In the genomic region with DNA sequence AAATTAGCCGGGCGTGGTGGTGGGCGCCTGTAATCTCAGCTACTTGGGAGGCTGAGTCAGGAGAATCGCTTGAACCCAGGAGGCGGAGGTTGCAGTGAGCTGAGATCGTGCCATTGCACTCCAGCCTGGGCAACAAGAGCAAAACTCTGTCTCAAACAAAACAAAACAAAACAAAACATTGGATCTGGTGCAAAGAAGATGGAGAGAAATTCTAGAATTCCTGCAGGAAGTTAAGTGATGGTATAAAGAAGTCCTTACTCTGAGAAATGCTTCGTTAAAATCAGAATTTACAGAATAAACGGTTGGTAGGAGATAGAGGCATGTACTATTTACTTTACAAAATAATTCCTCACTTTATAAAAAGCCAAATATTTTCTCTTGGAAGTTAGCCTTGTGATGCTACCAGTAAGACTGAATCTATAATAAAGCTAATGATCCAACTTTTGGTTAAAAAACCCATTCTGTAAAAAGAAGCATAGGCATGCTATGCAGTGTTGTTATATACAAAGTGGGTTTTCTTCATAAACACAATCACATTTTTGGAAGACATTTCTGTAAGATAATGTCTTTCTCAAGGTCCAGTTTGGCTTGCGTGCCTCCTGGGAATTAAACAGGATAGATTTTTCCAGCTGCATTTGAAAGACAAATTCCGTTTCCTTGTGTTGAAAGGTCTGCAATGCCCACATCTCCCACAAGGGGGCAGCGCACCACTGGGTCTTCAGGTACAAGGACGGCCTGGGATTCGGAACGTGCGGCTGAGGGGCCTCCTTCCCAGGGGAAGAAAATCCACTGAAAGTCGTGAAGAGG, we compare ENCODE assay signal across 8 cellular contexts. TPM values are rescaled to one million over a fixed set of nuclear protein-coding genes. Genes with fewer than 3 reads are reported as not detected.
A peak's percentile ranks its signal among the peaks of the same experiment; 100 is the strongest.
DNase-seq lines count a peak whose midpoint lies in the region; ATAC-seq and TF ChIP-seq lines count a peak whose summit lies in the region.

No MANE protein-coding gene starts in this region.

- in situ Hi-C loops in transverse colon (cut with MboI; ENCODE audit: low pct_ligation_motif_present in 1 of 4, low pct_unique_long_range_greater_than_20kb in 1 of 4, low sequenced_read_pairs in 3 of 4), result loop anchor here (10.0 to 25.0 kb wide), 3 partner anchors 163 to 323 kb away; no protein-coding TSS in a partner anchor

- H2AFZ ChIP-seq in Karpas-422 (ENCODE audit: low read length) (peak overlapping the region; percentile 82), trophoblast cell (ENCODE audit: insufficient read depth, low read length, poor library complexity) (no peak overlapping the region)

- CTCF ChIA-PET in activated naive CD4-positive, alpha-beta T cell treated with anti-CD3 and anti-CD28 coated beads for 36 hours (lab: Charles Lee), result interaction anchor here (0.5 to 7.0 kb wide), 31 partner anchors 9 to 644 kb away, joined by 3 to 60 read pairs (median 5); no protein-coding TSS in a partner anchor

- no peaks in the 10 kb centered on the region for H3K79me2 ChIP-seq in Karpas-422 (ENCODE audit: low read length)
- no peaks in the 10 kb centered on the region for H3K79me2 ChIP-seq in trophoblast cell (ENCODE audit: control insufficient read depth, insufficient read depth, low read length, poor library complexity)

- no peak overlapping the region for H3K14ac ChIP-seq in trophoblast cell (ENCODE audit: low read length)

- TF ChIP-seq POLR2A in transverse colon (IDR thresholded peaks at IDR 0.05), result no peak

- no peaks in the 10 kb centered on the region for H3K79me1 ChIP-seq in trophoblast cell (ENCODE audit: low read length)

- peak; percentile 92 to 97 (median 96) for TF ChIP-seq CTCF in transverse colon (IDR thresholded peaks at IDR 0.05)

- H3K27ac Mint-ChIP-seq in activated naive CD4-positive, alpha-beta T cell treated with anti-CD3 and anti-CD28 coated beads for 36 hours, result no peak overlapping the region

- no peak overlapping the region for H4K12ac ChIP-seq in trophoblast cell (ENCODE audit: low read depth, low read length)

- H3K9me3 Mint-ChIP-seq in activated naive CD4-positive, alpha-beta T cell treated with anti-CD3 and anti-CD28 coated beads for 36 hours, result no peaks in the 10 kb centered on the region

- no peaks in the 10 kb centered on the region for H4K20me1 ChIP-seq in Karpas-422 (ENCODE audit: insufficient read depth, low read depth, low read length)

- no peaks in the 10 kb centered on the region for H3K9me3 ChIP-seq in Karpas-422 (ENCODE audit: low read length)
- H3K9me3 ChIP-seq in trophoblast cell (ENCODE audit: insufficient read depth, low read depth, low read length), result no peaks in the 10 kb centered on the region
- no peaks in the 10 kb centered on the region for H3K9me3 ChIP-seq in transverse colon

- DNase-seq in DMS53 treated with DMSO at 0.1 percent for 48 hours (lab: John Stamatoyannopoulos, UW; ENCODE audit: unreplicated experiment), result peak; percentile 61
- DNase-seq in Karpas-422, result peak; percentile 93
- DNase-seq in SHP77 treated with DMSO at 0.1 percent for 48 hours (lab: John Stamatoyannopoulos, UW), result peak; percentile 43
- DNase-seq in activated naive CD4-positive, alpha-beta T cell treated with anti-CD3 and anti-CD28 coated beads for 36 hours, result peak; percentile 87
- DNase-seq in globus pallidus (ENCODE audit: low spot score), result peak; percentile 69
- DNase-seq in trophoblast cell, result peak; percentile 70 to 93
- DNase-seq in transverse colon, result peak; percentile 90

- H3K4me2 ChIP-seq in Karpas-422 (ENCODE audit: low read depth, low read length, poor library complexity, severe bottlenecking) (peak overlapping the region; percentile 75), trophoblast cell (ENCODE audit: low read length) (peak overlapping the region; percentile 31)

- H3K23ac ChIP-seq in trophoblast cell (ENCODE audit: low read length), result no peak overlapping the region

- H3K4me1 Mint-ChIP-seq in activated naive CD4-positive, alpha-beta T cell treated with anti-CD3 and anti-CD28 coated beads for 36 hours (ENCODE audit: low read depth), result peaks cover 2% of the 10 kb centered on the region

- no peaks in the 10 kb centered on the region for H3K9me2 ChIP-seq in Karpas-422 (replicated peaks; ENCODE audit: insufficient read depth, low read length)

- no peak overlapping the region for H4K91ac ChIP-seq in trophoblast cell (ENCODE audit: low read depth, low read length)

- H3K4ac ChIP-seq in trophoblast cell (ENCODE audit: low read depth, low read length), result no peak overlapping the region

- H3K27me3 ChIP-seq in Karpas-422 (ENCODE audit: low read length) (no peaks in the 10 kb centered on the region), trophoblast cell (ENCODE audit: insufficient read depth, low read length) (no peaks in the 10 kb centered on the region), transverse colon (no peaks in the 10 kb centered on the region)

- intact Hi-C loops in activated naive CD4-positive, alpha-beta T cell treated with anti-CD3 and anti-CD28 coated beads for 36 hours (cut with micrococcal nuclease), result loop anchor here (1.0 to 2.0 kb wide), 8 partner anchors 63 to 319 kb away; no protein-coding TSS in a partner anchor
- intact Hi-C loops in transverse colon (cut with DNase I; ENCODE audit: low total_unique reads), result loop anchor here (5.0 to 10.0 kb wide), 2 partner anchors 163 to 320 kb away; no protein-coding TSS in a partner anchor

- peak overlapping the region; percentile 44 for H3K4me3 ChIP-seq in Karpas-422 (ENCODE audit: low read length)
- H3K4me3 ChIP-seq in trophoblast cell (ENCODE audit: low read depth, low read length), result no peak overlapping the region
- no peak overlapping the region for H3K4me3 ChIP-seq in transverse colon

- WGBS in trophoblast cell (ENCODE audit: extremely low coverage, insufficient coverage, insufficient read length), result no CpG with 5 or more reads among the region's 16 CpGs
- 24 to 35% methylated on average over 9 to 16 of the region's 16 CpGs for WGBS in transverse colon (ENCODE audit: low coverage in 1 of 2), 2 donors

- H3K4me1 ChIP-seq in Karpas-422 (ENCODE audit: low read length) (peaks cover 32% of the 10 kb centered on the region), trophoblast cell (ENCODE audit: control insufficient read depth in 1 of 2, insufficient read depth in 2 of 2, low read length in 2 of 2) (peaks cover 0 to 3% of the 10 kb centered on the region in 2 experiments), transverse colon (peaks cover 0 to 13% (median 5%) of the 10 kb centered on the region in 4 donors)

- TF ChIP-seq EP300 in transverse colon (IDR thresholded peaks at IDR 0.05; ENCODE audit: low read depth), result no peak

- no peak overlapping the region for H3K4me3 Mint-ChIP-seq in activated naive CD4-positive, alpha-beta T cell treated with anti-CD3 and anti-CD28 coated beads for 36 hours

- H3K27me3 Mint-ChIP-seq in activated naive CD4-positive, alpha-beta T cell treated with anti-CD3 and anti-CD28 coated beads for 36 hours (ENCODE audit: low read depth), result no peaks in the 10 kb centered on the region

- H3K18ac ChIP-seq in trophoblast cell (ENCODE audit: low read length), result no peak overlapping the region

- no peak overlapping the region for H2BK12ac ChIP-seq in trophoblast cell (ENCODE audit: low read length)

- H2AK5ac ChIP-seq in trophoblast cell (ENCODE audit: low read length), result no peak overlapping the region

- no peaks in the 10 kb centered on the region for H3K36me3 Mint-ChIP-seq in activated naive CD4-positive, alpha-beta T cell treated with anti-CD3 and anti-CD28 coated beads for 36 hours (ENCODE audit: low read depth)

- no peak for ATAC-seq in GM21786 (IDR thresholded peaks at IDR 0.05; ENCODE audit: unreplicated experiment)

- H2BK120ac ChIP-seq in trophoblast cell (ENCODE audit: insufficient read depth, low read length, poor library complexity), result no peak overlapping the region

- H3K9ac ChIP-seq in Karpas-422 (ENCODE audit: low read length) (peak overlapping the region; percentile 32), trophoblast cell (ENCODE audit: low read length) (no peak overlapping the region)

- H4K8ac ChIP-seq in trophoblast cell (ENCODE audit: low read depth, low read length), result no peak overlapping the region

- no peaks in the 10 kb centered on the region for H3K36me3 ChIP-seq in Karpas-422 (ENCODE audit: insufficient read depth, low read length)
- H3K36me3 ChIP-seq in trophoblast cell (ENCODE audit: control insufficient read depth in 1 of 2, insufficient read depth in 2 of 2, low read length in 2 of 2), result no peaks in the 10 kb centered on the region
- H3K36me3 ChIP-seq in transverse colon, result no peaks in the 10 kb centered on the region

- H2BK5ac ChIP-seq in trophoblast cell (ENCODE audit: low read depth, low read length, poor library complexity), result no peak overlapping the region

- 0 out of 2 replicates have a peak overlapping the region, but pooled peaks have one; percentile 46 for H3K27ac ChIP-seq in Karpas-422 (ENCODE audit: low read length)
- no peak overlapping the region for H3K27ac ChIP-seq in trophoblast cell (ENCODE audit: low read depth, low read length)
- H3K27ac ChIP-seq in transverse colon, result peak overlapping the region in 2 of 4 donors; percentile 3 to 69

RNA-seq across cellular contexts. Expression of gene PNO1, which starts 35.6 kb away (rescaled TPM):
- 28.3 and 52.2 TPM in 2 replicates for total RNA-seq in Karpas-422 (2014; rRNA removed; shearing (Covaris generic); ENCODE audit: low replicate concordance)
- 10 to 100 TPM; 14.5 to 14.6 TPM for total RNA-seq in activated naive CD4-positive, alpha-beta T cell treated with anti-CD3 and anti-CD28 coated beads for 36 hours
- 13.9 and 14.0 TPM in 2 replicates for polyA plus RNA-seq in trophoblast cell (2013)
- 10 to 100 TPM in 1 of 4 donors, 1 to 10 TPM in 3; 1.9 to 20.9 (median 7.4) TPM for total RNA-seq in transverse colon

RNA-seq across cellular contexts. Expression of gene C1D, which starts 59.3 kb away (rescaled TPM):
- total RNA-seq in Karpas-422 (2014; rRNA removed; shearing (Covaris generic); ENCODE audit: low replicate concordance), result 53.6 and 86.7 TPM in 2 replicates
- total RNA-seq in activated naive CD4-positive, alpha-beta T cell treated with anti-CD3 and anti-CD28 coated beads for 36 hours, result 10 to 100 TPM; 19.0 to 21.4 TPM
- polyA plus RNA-seq in trophoblast cell (2013), result 20.8 and 21.6 TPM in 2 replicates
- 10 to 100 TPM in 3 of 4 donors, 1 to 10 TPM in 1; 2.2 to 71.8 (median 30.5) TPM for total RNA-seq in transverse colon

Comparison
In these comparisons a context has a peak if more than half of its experiments do, and no peak if none do; other contexts are left out.
1. DNase-seq: peak in every context shown above with its lines; median percentile 93 in Karpas-422; 90 in transverse colon; 87 in activated naive CD4-positive, alpha-beta T cell treated with anti-CD3 and anti-CD28 coated beads for 36 hours; 82 in trophoblast cell; 69 in globus pallidus; 61 in DMS53 treated with DMSO at 0.1 percent for 48 hours; 43 in SHP77 treated with DMSO at 0.1 percent for 48 hours.